ENCODE assay signal across 14 cellular contexts in the genomic region with DNA sequence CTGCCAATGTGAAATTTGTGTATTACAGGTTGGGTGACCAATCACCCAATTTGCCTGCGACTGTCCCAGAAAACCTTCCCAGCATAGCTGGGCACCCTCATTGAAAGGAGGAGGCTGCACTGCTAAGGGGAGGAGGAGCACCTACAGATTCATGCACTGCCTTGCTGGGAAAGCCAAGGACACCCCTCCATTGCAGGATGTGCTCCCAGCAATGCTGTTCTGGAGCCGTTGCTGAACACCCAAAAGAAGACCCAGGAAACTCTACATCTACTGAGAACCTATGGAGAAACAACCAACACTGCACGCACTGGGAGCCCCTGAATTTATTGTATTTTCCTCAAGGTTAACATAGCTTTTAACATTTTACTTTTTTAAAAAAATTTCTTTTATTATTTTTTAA.
DNase-seq lines count a peak whose midpoint lies in the region; ATAC-seq and TF ChIP-seq lines count a peak whose summit lies in the region.
"Had no signal": no experiment of that assay in that cellular context is flagged by ENCODE, and none has a peak within 500 bp of the region (broad histone marks: within the 10 kb centered on the region; RNA-seq: fewer than 3 reads in every experiment).

No MANE protein-coding gene starts in this region.

- H3K9me3 Mint-ChIP-seq in activated CD8-positive, alpha-beta T cell treated with anti-CD3 and anti-CD28 coated beads, Interleukin-2, amount 10 ng/mL, durations not matched to agents 7 days and 5 days (ENCODE audit: insufficient read depth) = no peaks in the 10 kb centered on the region
- H3K9me3 Mint-ChIP-seq: CD8-positive, alpha-beta T cell had no signal

- H3K4me3 ChIP-seq in SK-N-SH (ENCODE audit: low read depth in 2 of 2, low read length in 1 of 2) (no peak overlapping the region), body of pancreas (no peak overlapping the region), smooth muscle cell (no peak overlapping the region)

- ATAC-seq in SK-N-SH treated with all-trans-retinoic acid at 6 μM for 48 hours (no peak), body of pancreas (no peak), HG03457 (IDR thresholded peaks at IDR 0.05; ENCODE audit: unreplicated experiment) (no peak)
- ATAC-seq in activated CD8-positive, alpha-beta T cell treated with anti-CD3 and anti-CD28 coated beads, Interleukin-2, amount 10 ng/mL, durations not matched to agents 7 days and 5 days = no peak
- ATAC-seq: CD8-positive, alpha-beta T cell; HCT116 had no signal

- no peak overlapping the region for H3K27ac Mint-ChIP-seq in activated CD8-positive, alpha-beta T cell treated with anti-CD3 and anti-CD28 coated beads, Interleukin-2, amount 10 ng/mL, durations not matched to agents 7 days and 5 days
- H3K27ac Mint-ChIP-seq: CD8-positive, alpha-beta T cell had no signal

- peaks cover 4% of the 10 kb centered on the region for H3K4me1 Mint-ChIP-seq in activated CD8-positive, alpha-beta T cell treated with anti-CD3 and anti-CD28 coated beads, Interleukin-2, amount 10 ng/mL, durations not matched to agents 7 days and 5 days (ENCODE audit: low read depth)
- H3K4me1 Mint-ChIP-seq: CD14-positive monocyte had no signal

- intact Hi-C loops in body of pancreas (cut with DNase I) = no loop called here

- CTCF ChIA-PET in SK-N-SH (lab: Yijun Ruan, JAX) = no interaction called here
- CTCF ChIA-PET in activated CD8-positive, alpha-beta T cell treated with anti-CD3 and anti-CD28 coated beads, Interleukin-2, amount 10 ng/mL, durations not matched to agents 7 days and 5 days (lab: Charles Lee) = interaction anchor here (1.2 kb wide), 1 partner anchor 140 kb away, joined by 6 read pairs; no protein-coding TSS in a partner anchor

- H4K20me1 ChIP-seq in SK-N-SH (ENCODE audit: insufficient read depth) (no peaks in the 10 kb centered on the region), smooth muscle cell (ENCODE audit: low read depth) (no peaks in the 10 kb centered on the region)

- H3K36me3 ChIP-seq in SK-N-SH (replicated peaks in 1 of 2; ENCODE audit: control insufficient read depth in 1 of 2, insufficient read depth in 2 of 2, low read length in 1 of 2) (no peaks in the 10 kb centered on the region), body of pancreas (replicated peaks in 1 of 2; ENCODE audit: insufficient read depth in 1 of 2, low read depth in 2 of 2) (no peaks in the 10 kb centered on the region), smooth muscle cell (ENCODE audit: low read depth) (no peaks in the 10 kb centered on the region)

- no peaks in the 10 kb centered on the region for H3K9me2 ChIP-seq in SK-N-SH

- no peaks in the 10 kb centered on the region for H3K27me3 Mint-ChIP-seq in activated CD8-positive, alpha-beta T cell treated with anti-CD3 and anti-CD28 coated beads, Interleukin-2, amount 10 ng/mL, durations not matched to agents 7 days and 5 days (ENCODE audit: low read depth)

- H3K27ac ChIP-seq in SK-N-SH (ENCODE audit: low read depth in 2 of 2, low read length in 1 of 2) (peak overlapping the region in 1 of 2 experiments; percentile 40; a peak in 1 of 4 replicates), body of pancreas (peak overlapping the region; percentile 76 to 89 (median 82)), smooth muscle cell (ENCODE audit: low read depth) (peak overlapping the region; percentile 89)
- H3K27ac ChIP-seq: 22Rv1 had no signal

- TF ChIP-seq RAD21 in SK-N-SH (IDR thresholded peaks at IDR 0.05; ENCODE audit: low read length) = no peak

- H3K4me1 ChIP-seq in SK-N-SH (ENCODE audit: control insufficient read depth in 1 of 2, insufficient read depth in 2 of 2, low read depth in 1 of 2, low read length in 1 of 2) = peaks cover 0 to 13% of the 10 kb centered on the region in 2 experiments; a peak in 1 of 4 replicates
- peaks cover 41% of the 10 kb centered on the region for H3K4me1 ChIP-seq in body of pancreas
- H3K4me1 ChIP-seq in smooth muscle cell (ENCODE audit: low read depth) = no peaks in the 10 kb centered on the region

- TF ChIP-seq EP300 in SK-N-SH (IDR thresholded peaks at IDR 0.05; ENCODE audit: borderline replicate concordance in 1 of 2, low read depth in 1 of 2, low read length in 1 of 2) = no peak

- TF ChIP-seq POLR2A in body of pancreas (IDR thresholded peaks at IDR 0.05) = no peak

- H3F3A ChIP-seq in SK-N-SH (replicated peaks; ENCODE audit: insufficient read depth) = no peaks in the 10 kb centered on the region
- peaks cover 3% of the 10 kb centered on the region for H3F3A ChIP-seq in smooth muscle cell (ENCODE audit: low read depth)

- H3K36me3 Mint-ChIP-seq in activated CD8-positive, alpha-beta T cell treated with anti-CD3 and anti-CD28 coated beads, Interleukin-2, amount 10 ng/mL, durations not matched to agents 7 days and 5 days (ENCODE audit: low read depth) = no peaks in the 10 kb centered on the region
- H3K36me3 Mint-ChIP-seq: CD14-positive monocyte; CD8-positive, alpha-beta T cell had no signal

- POLR2A ChIA-PET in SK-N-SH (lab: Yijun Ruan, JAX) = no interaction called here
- POLR2A ChIA-PET in activated CD8-positive, alpha-beta T cell treated with anti-CD3 and anti-CD28 coated beads, Interleukin-2, amount 10 ng/mL, durations not matched to agents 7 days and 5 days (lab: Charles Lee) = no interaction called here

- TF ChIP-seq CTCF in SK-N-SH (IDR thresholded peaks at IDR 0.05) = no peak
- no peak for TF ChIP-seq CTCF in body of pancreas (IDR thresholded peaks at IDR 0.05)
- TF ChIP-seq CTCF in smooth muscle cell (IDR thresholded peaks at IDR 0.05; ENCODE audit: borderline replicate concordance, insufficient read depth, poor library complexity, severe bottlenecking) = no peak

- 17% methylated on average over 3 of the region's 3 CpGs for WGBS in SK-N-SH (ENCODE audit: low lambda C conversion rate)
- WGBS in body of pancreas, 2 donors = 65 to 84% methylated on average over 2 to 3 of the region's 3 CpGs
- WGBS in smooth muscle cell (ENCODE audit: low lambda C conversion rate) = 97% methylated on average over 3 of the region's 3 CpGs

- H3K79me2 ChIP-seq in SK-N-SH (ENCODE audit: insufficient read depth) (no peaks in the 10 kb centered on the region), smooth muscle cell (ENCODE audit: low read depth) (no peaks in the 10 kb centered on the region)

- H2AFZ ChIP-seq in SK-N-SH (ENCODE audit: low read depth) (no peak overlapping the region), smooth muscle cell (ENCODE audit: low read depth) (no peak overlapping the region)

- H3K9me3 ChIP-seq in SK-N-SH = no peaks in the 10 kb centered on the region
- no peaks in the 10 kb centered on the region for H3K9me3 ChIP-seq in body of pancreas
- H3K9me3 ChIP-seq in smooth muscle cell (replicated peaks; ENCODE audit: low read depth) = no peaks in the 10 kb centered on the region

- peak overlapping the region; percentile 48 for H3K4me2 ChIP-seq in SK-N-SH
- H3K4me2 ChIP-seq in smooth muscle cell = peak overlapping the region; percentile 20

- H3K4me3 Mint-ChIP-seq in activated CD8-positive, alpha-beta T cell treated with anti-CD3 and anti-CD28 coated beads, Interleukin-2, amount 10 ng/mL, durations not matched to agents 7 days and 5 days = no peak overlapping the region
- H3K4me3 Mint-ChIP-seq: CD14-positive monocyte; CD8-positive, alpha-beta T cell had no signal

- no peak for DNase-seq in SK-N-SH
- no peak for DNase-seq in body of pancreas
- DNase-seq in islet precursor cell = peak; percentile 13
- no peak for DNase-seq in smooth muscle cell (lab: John Stamatoyannopoulos, UW; ENCODE audit: unreplicated experiment)
- no peak for DNase-seq in NCI-H2081 (lab: John Stamatoyannopoulos, UW)
- DNase-seq in activated CD8-positive, alpha-beta T cell treated with anti-CD3 and anti-CD28 coated beads, Interleukin-2, amount 10 ng/mL, durations not matched to agents 7 days and 5 days = no peak
- DNase-seq: CD8-positive, alpha-beta T cell; COR-L47; GF-D8 had no signal

- H3K9ac ChIP-seq in SK-N-SH (no peak overlapping the region; the same call in 1 of the 2 replicates), smooth muscle cell (ENCODE audit: low read depth) (peak overlapping the region; percentile 42)

- H3K27me3 ChIP-seq in SK-N-SH (ENCODE audit: insufficient read depth) (no peaks in the 10 kb centered on the region; the same call in 1 of the 2 replicates), body of pancreas (no peaks in the 10 kb centered on the region), smooth muscle cell (ENCODE audit: low read depth) (no peaks in the 10 kb centered on the region)

TF ChIP-seq in SK-N-SH treated with all-trans-retinoic acid at 6 μM for 48 hours, 23 proteins besides CTCF, POLR2A, EP300 and RAD21 (continues in another document):
- no peak for TF ChIP-seq OSR1 (CRISPR knock-in tag; IDR thresholded peaks at IDR 0.05)
- no peak for TF ChIP-seq ZFP3 (CRISPR knock-in tag; IDR thresholded peaks at IDR 0.05)
- TF ChIP-seq ZNF70 (CRISPR knock-in tag; IDR thresholded peaks at IDR 0.05) = no peak
- TF ChIP-seq, protein P1, sequence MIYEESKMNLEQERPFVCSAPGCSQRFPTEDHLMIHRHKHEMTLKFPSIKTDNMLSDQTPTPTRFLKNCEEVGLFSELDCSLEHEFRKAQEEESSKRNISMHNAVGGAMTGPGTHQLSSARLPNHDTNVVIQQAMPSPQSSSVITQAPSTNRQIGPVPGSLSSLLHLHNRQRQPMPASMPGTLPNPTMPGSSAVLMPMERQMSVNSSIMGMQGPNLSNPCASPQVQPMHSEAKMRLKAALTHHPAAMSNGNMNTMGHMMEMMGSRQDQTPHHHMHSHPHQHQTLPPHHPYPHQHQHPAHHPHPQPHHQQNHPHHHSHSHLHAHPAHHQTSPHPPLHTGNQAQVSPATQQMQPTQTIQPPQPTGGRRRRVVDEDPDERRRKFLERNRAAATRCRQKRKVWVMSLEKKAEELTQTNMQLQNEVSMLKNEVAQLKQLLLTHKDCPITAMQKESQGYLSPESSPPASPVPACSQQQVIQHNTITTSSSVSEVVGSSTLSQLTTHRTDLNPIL (CRISPR knock-in tag; IDR thresholded peaks at IDR 0.05; ENCODE audit: low read depth) = no peak
- no peak for TF ChIP-seq TCF4 (CRISPR knock-in tag; IDR thresholded peaks at IDR 0.05; ENCODE audit: borderline replicate concordance)
